ENCODE assay signal across 1 cellular context in genomic region chr3:133805702-133806475, GRCh38.
TF ChIP-seq lines count a peak whose summit lies in the region.

SRPRB (plus strand) TSS chr3:133805815; CDS start chr3:133805849, 34 bp downstream.

TF ChIP-seq in SK-N-SH, 30 proteins besides CTCF, POLR2A, EP300 and RAD21 (continued from another document):
- TF ChIP-seq PBX3 (IDR thresholded peaks at IDR 0.05): no peak
- peak; percentile 90 for TF ChIP-seq MAX (IDR thresholded peaks at IDR 0.05; ENCODE audit: low read depth)
- TF ChIP-seq GATA2 (CRISPR knock-in tag; IDR thresholded peaks at IDR 0.05): no peak
- TF ChIP-seq FOXM1 (IDR thresholded peaks at IDR 0.05; ENCODE audit: low read depth): no peak
- no peak for TF ChIP-seq RFX5 (IDR thresholded peaks at IDR 0.05; ENCODE audit: low read length)
- no peak for TF ChIP-seq FOSL2 (IDR thresholded peaks at IDR 0.05; ENCODE audit: borderline replicate concordance, low read depth)
- peak; percentile 97 for TF ChIP-seq NRF1 (IDR thresholded peaks at IDR 0.05; ENCODE audit: low read depth, low read length)
- peak; percentile 55; the same call in 1 of the 2 replicates for TF ChIP-seq SIN3A (IDR thresholded peaks at IDR 0.05; ENCODE audit: borderline replicate concordance, low read depth, low read length)
- no peak for TF ChIP-seq JUND (IDR thresholded peaks at IDR 0.05)
- TF ChIP-seq YY1 (IDR thresholded peaks at IDR 0.05; ENCODE audit: low read depth): peak; percentile 85
- TF ChIP-seq USF2 (IDR thresholded peaks at IDR 0.05; ENCODE audit: borderline replicate concordance, low read depth, low read length): no peak
- no peak for TF ChIP-seq NFIC (IDR thresholded peaks at IDR 0.05; ENCODE audit: borderline replicate concordance)
- TF ChIP-seq TCF12 (IDR thresholded peaks at IDR 0.05): no peak
- no peak for TF ChIP-seq FOXJ3 (CRISPR knock-in tag; IDR thresholded peaks at IDR 0.05)
- no peak for TF ChIP-seq RXRA (IDR thresholded peaks at IDR 0.05; ENCODE audit: borderline replicate concordance, low read depth)
- TF ChIP-seq MXI1 (IDR thresholded peaks at IDR 0.05; ENCODE audit: low read depth, low read length): peak; percentile 99
